ENCODE assay signal across 8 cellular contexts in genomic region chr19:11422163-11423068, GRCh38. TPM values are rescaled to one million over a fixed set of nuclear protein-coding genes. Genes with fewer than 3 reads are reported as not detected.
DNase-seq lines count a peak whose midpoint lies in the region; ATAC-seq, FAIRE-seq and TF ChIP-seq lines count a peak whose summit lies in the region.

No MANE protein-coding gene starts in this region.

- FAIRE-seq in H54 (lab: Jason Lieb, UNC) = no peak

- POLR2A ChIA-PET in activated B cell treated with CpG ODN at 0.5 μM for 24 hours (lab: Charles Lee) = interaction anchor here (0.6 to 7.1 kb wide), 14 partner anchors 9 to 481 kb away, joined by 3 to 60 read pairs (median 3); partner anchors contain the start of genes CCDC159, ECSIT, ELAVL3 and EPOR

- ATAC-seq in HG03280 (IDR thresholded peaks at IDR 0.05; ENCODE audit: unreplicated experiment) (peak; percentile 58), activated B cell treated with CpG ODN at 0.5 μM for 24 hours (ENCODE audit: low read depth) (peak; percentile 84), left lobe of liver (peak; percentile 49), GM21717 (IDR thresholded peaks at IDR 0.05; ENCODE audit: unreplicated experiment) (no peak)
- ATAC-seq in central memory CD8-positive, alpha-beta T cell (replicated peaks; ENCODE audit: extremely low read depth, poor library complexity, severe bottlenecking) = peak; percentile 63

- TF ChIP-seq CTCF in GM13976 (IDR thresholded peaks at IDR 0.05; ENCODE audit: borderline replicate concordance, control extremely low read depth, extremely low read depth, insufficient read depth, missing control alignments) (no peak), activated B cell treated with CpG ODN at 0.5 μM for 24 hours (IDR thresholded peaks at IDR 0.05) (no peak)

- peak; percentile 94 for DNase-seq in GM13976 (ENCODE audit: low spot score)
- DNase-seq in activated B cell treated with CpG ODN at 0.5 μM for 24 hours = peak; percentile 89
- DNase-seq in central memory CD8-positive, alpha-beta T cell (ENCODE audit: low spot score in 2 of 2) = peak; percentile 43 to 48
- peak; percentile 77 for DNase-seq in left lobe of liver (ENCODE audit: low spot score)
- peak; percentile 20 to 41 (median 24) for DNase-seq in stimulated activated CD4-positive, alpha-beta T cell treated with anti-CD3 and anti-CD28 coated beads, TNF-alpha, amount 100 ng/mL, for 1 hour (ENCODE audit: low read depth in 3 of 3, low spot score in 1 of 3)
- DNase-seq in H54 (ENCODE audit: insufficient read length, low spot score) = no peak

- H3K27me3 Mint-ChIP-seq in activated B cell treated with CpG ODN at 0.5 μM for 24 hours = peaks cover 18% of the 10 kb centered on the region
- H3K27me3 Mint-ChIP-seq in central memory CD8-positive, alpha-beta T cell = peaks cover 68% of the 10 kb centered on the region

- H3K4me1 Mint-ChIP-seq in activated B cell treated with CpG ODN at 0.5 μM for 24 hours = peaks cover 54% of the 10 kb centered on the region
- peaks cover 35% of the 10 kb centered on the region for H3K4me1 Mint-ChIP-seq in central memory CD8-positive, alpha-beta T cell

- no peaks in the 10 kb centered on the region for H3K36me3 Mint-ChIP-seq in activated B cell treated with CpG ODN at 0.5 μM for 24 hours (ENCODE audit: low read depth)
- H3K36me3 Mint-ChIP-seq in central memory CD8-positive, alpha-beta T cell (ENCODE audit: insufficient read depth) = no peaks in the 10 kb centered on the region

- intact Hi-C loops in activated B cell treated with CpG ODN at 0.5 μM for 24 hours (cut with micrococcal nuclease) = loop anchor here (1.0 kb wide), 3 partner anchors 13 to 47 kb away; partner anchors contain the start of genes ODAD3 and PRKCSH

- no peak for TF ChIP-seq POLR2A in H54 (IDR thresholded peaks at IDR 0.05; ENCODE audit: low read depth, low read length)

- H3K4me3 Mint-ChIP-seq in activated B cell treated with CpG ODN at 0.5 μM for 24 hours = peak overlapping the region; percentile 81
- H3K4me3 Mint-ChIP-seq in central memory CD8-positive, alpha-beta T cell = peak overlapping the region; percentile 75

- in situ Hi-C loops in GM13976 (cut with MboI; ENCODE audit: low sequenced_read_pairs, unreplicated experiment) = no loop called here

- H3K9me3 Mint-ChIP-seq in activated B cell treated with CpG ODN at 0.5 μM for 24 hours = no peaks in the 10 kb centered on the region
- no peaks in the 10 kb centered on the region for H3K9me3 Mint-ChIP-seq in central memory CD8-positive, alpha-beta T cell

- CTCF ChIA-PET in activated B cell treated with CpG ODN at 0.5 μM for 24 hours (lab: Charles Lee) = interaction anchor here (1.0 to 2.3 kb wide), 7 partner anchors 9 to 138 kb away, joined by 3 to 10 read pairs (median 4); partner anchors contain the start of genes CCDC159, ODAD3, PRKCSH and TMEM205

- peak overlapping the region; percentile 66 for H3K27ac Mint-ChIP-seq in activated B cell treated with CpG ODN at 0.5 μM for 24 hours
- H3K27ac Mint-ChIP-seq in central memory CD8-positive, alpha-beta T cell (ENCODE audit: low read depth) = no peak overlapping the region

RNA-seq across cellular contexts. Expression of gene RGL3, which starts 3.3 kb away (rescaled TPM):
- 0.32 and 0.33 TPM in 2 replicates for total RNA-seq in activated B cell treated with CpG ODN at 0.5 μM for 24 hours
- 33.4 TPM for total RNA-seq in left lobe of liver

RNA-seq across cellular contexts. Expression of gene ODAD3, which starts 12.5 kb away (rescaled TPM):
- 0.29 TPM in 1 of 2 replicates, not detected in the other for total RNA-seq in activated B cell treated with CpG ODN at 0.5 μM for 24 hours
- total RNA-seq in left lobe of liver = 0.70 TPM

RNA-seq across cellular contexts. Expression of gene PRKCSH, which starts 13.0 kb away (rescaled TPM):
- total RNA-seq in activated B cell treated with CpG ODN at 0.5 μM for 24 hours = 287 and 289 TPM in 2 replicates
- 218 TPM for total RNA-seq in left lobe of liver

RNA-seq across cellular contexts. Expression of gene EPOR, which starts 38.3 kb away (rescaled TPM):
- total RNA-seq in activated B cell treated with CpG ODN at 0.5 μM for 24 hours (1.8 and 2.5 TPM in 2 replicates), left lobe of liver (11.9 TPM)

RNA-seq across cellular contexts. Expression of gene SWSAP1, which starts 48.0 kb away (rescaled TPM):
- total RNA-seq in activated B cell treated with CpG ODN at 0.5 μM for 24 hours (4.3 and 5.1 TPM in 2 replicates), left lobe of liver (2.6 TPM)

Comparison
In these comparisons a context has a peak if more than half of its experiments do, and no peak if none do; other contexts are left out.
1. RNA of gene RGL3, which starts 3.3 kb away (total RNA-seq): 33.4 TPM in left lobe of liver (single experiment); 0.32 to 0.33 TPM in activated B cell treated with CpG ODN at 0.5 μM for 24 hours; every median in the first group is over 10 times any median in the second.